In genomic region chr6:154829970-154830369, GRCh38 we compare ENCODE assay signal across 17 cellular contexts.
DNase-seq lines count a peak whose midpoint lies in the region; ATAC-seq and TF ChIP-seq lines count a peak whose summit lies in the region.
"Had no signal": no experiment of that assay in that cellular context is flagged by ENCODE, and none has a peak within 500 bp of the region (broad histone marks: within the 10 kb centered on the region; RNA-seq: fewer than 3 reads in every experiment).

No MANE protein-coding gene starts in this region.

- POLR2A ChIA-PET in A673 (lab: Charles Lee; ENCODE audit: low non-redundant PET), result no interaction called here

- H3K4ac ChIP-seq in mesendoderm (ENCODE audit: low read depth, low read length), result no peak overlapping the region

- no peak for TF ChIP-seq CTCF in A673 (conservative IDR thresholded peaks at IDR 0.05; ENCODE audit: low read depth, low read length)

- no peak overlapping the region for H3K4me3 ChIP-seq in A673 (ENCODE audit: low read depth, low read length, poor library complexity, severe bottlenecking)
- H3K4me3 ChIP-seq in GM23248, result no peak overlapping the region
- no peak overlapping the region for H3K4me3 ChIP-seq in mesendoderm (ENCODE audit: low read length)
- H3K4me3 ChIP-seq: A549, BLaER1 had no signal

- no peak overlapping the region for H3K23ac ChIP-seq in mesendoderm (ENCODE audit: low read length)

- H3K36me3 ChIP-seq in A673 (ENCODE audit: insufficient read depth, low read length, poor library complexity, severe bottlenecking) (peaks cover 45% of the 10 kb centered on the region), GM23248 (ENCODE audit: low read depth) (peaks cover 46% of the 10 kb centered on the region; the same call in 1 of the 2 replicates), mesendoderm (ENCODE audit: control insufficient read depth, insufficient read depth, low read length) (peaks cover 6% of the 10 kb centered on the region)

- H3K27me3 ChIP-seq in A673 (replicated peaks; ENCODE audit: insufficient read depth, low read depth, low read length, poor library complexity) (no peaks in the 10 kb centered on the region), GM23248 (replicated peaks; ENCODE audit: insufficient read depth) (no peaks in the 10 kb centered on the region), mesendoderm (ENCODE audit: insufficient read depth, low read length, poor library complexity) (no peaks in the 10 kb centered on the region)
- H3K27me3 ChIP-seq: BLaER1 had no signal

- 0 out of 2 replicates have a peak, but pooled peaks cover 11% of the 10 kb centered on the region for H3F3A ChIP-seq in GM23248 (ENCODE audit: insufficient read depth)

- peaks cover 59% of the 10 kb centered on the region for H3K79me2 ChIP-seq in GM23248 (ENCODE audit: insufficient read depth)
- no peaks in the 10 kb centered on the region for H3K79me2 ChIP-seq in mesendoderm (ENCODE audit: control insufficient read depth, insufficient read depth, low read length)

- H3K9ac ChIP-seq in GM23248 (no peak overlapping the region), mesendoderm (ENCODE audit: low read length) (no peak overlapping the region)
- H3K9ac ChIP-seq: BLaER1 had no signal

- H4K8ac ChIP-seq in mesendoderm (ENCODE audit: low read depth, low read length), result no peak overlapping the region

- peaks cover 1% of the 10 kb centered on the region for H3K79me1 ChIP-seq in mesendoderm (ENCODE audit: low read length)

- no peaks in the 10 kb centered on the region for H3K9me2 ChIP-seq in GM23248 (ENCODE audit: insufficient read depth)

- peaks cover 32% of the 10 kb centered on the region for H3K4me1 ChIP-seq in A673 (ENCODE audit: insufficient read depth, low read length, poor library complexity, severe bottlenecking)
- H3K4me1 ChIP-seq in GM23248 (ENCODE audit: insufficient read depth), result peaks cover 12% of the 10 kb centered on the region; the same call in 1 of the 2 replicates
- no peaks in the 10 kb centered on the region for H3K4me1 ChIP-seq in mesendoderm (ENCODE audit: control insufficient read depth, low read depth, low read length)
- H3K4me1 ChIP-seq: A549, BLaER1, Caco-2 had no signal

- intact Hi-C loops in A673 (cut with micrococcal nuclease; ENCODE audit: unreplicated experiment), result no loop called here

- no peaks in the 10 kb centered on the region for H4K20me1 ChIP-seq in GM23248 (ENCODE audit: insufficient read depth)

- DNase-seq in A673 (ENCODE audit: low spot score), result no peak
- DNase-seq in GM23248, result no peak
- DNase-seq in SW 1271 (lab: John Stamatoyannopoulos, UW), result no peak
- DNase-seq in RPMI8226, result no peak
- DNase-seq in mesendoderm, result no peak
- DNase-seq: 8988T; Caco-2; CD4-positive, CD25-positive, alpha-beta regulatory T cell; CD8-positive, alpha-beta T cell; DMS153; DND-41; H7; HCEC 1CT had no signal

- no peak overlapping the region for H4K5ac ChIP-seq in mesendoderm (ENCODE audit: low read length)

- H3K9me3 ChIP-seq in A673 (ENCODE audit: low read depth, low read length, poor library complexity, severe bottlenecking) (no peaks in the 10 kb centered on the region), GM23248 (ENCODE audit: low read depth) (no peaks in the 10 kb centered on the region)
- H3K9me3 ChIP-seq: A549, BLaER1, Caco-2 had no signal

- H2AFZ ChIP-seq in GM23248, result no peak overlapping the region

- no peak overlapping the region for H2BK5ac ChIP-seq in mesendoderm (ENCODE audit: low read length)

- no peak overlapping the region for H2AK5ac ChIP-seq in mesendoderm (ENCODE audit: low read length)

- CTCF ChIA-PET in A673 (lab: Charles Lee), result no interaction called here

- H3K27ac ChIP-seq in A673 (ENCODE audit: low read depth, low read length, poor library complexity, severe bottlenecking) (peak overlapping the region; percentile 54), GM23248 (peak overlapping the region; percentile 46), mesendoderm (ENCODE audit: low read depth, low read length) (no peak overlapping the region)
- H3K27ac ChIP-seq: A549, BLaER1, C4-2B had no signal

- WGBS in GM23248 (ENCODE audit: low coverage in 1 of 2, low lambda C conversion rate in 2 of 2, missing lambda C conversion rate in 2 of 2), 2 experiments, result 88 to 96% methylated on average over 1 of the region's 1 CpG
- WGBS in mesendoderm (ENCODE audit: extremely low coverage, insufficient coverage, low lambda C conversion rate), result no CpG with 5 or more reads among the region's 1 CpG

- H2BK15ac ChIP-seq in mesendoderm (replicated peaks; ENCODE audit: low read depth), result no peak overlapping the region

- no TSS peak for BruUV-seq in A673 (replicated peaks; lab: Mats Ljungman, UMichigan)

- in situ Hi-C loops in GM23248 (cut with MboI), result no loop called here

- H3K56ac ChIP-seq in mesendoderm (ENCODE audit: low read length), result no peak overlapping the region

- H3K4me2 ChIP-seq in GM23248 (ENCODE audit: unreplicated experiment), result no peak overlapping the region
- H3K4me2 ChIP-seq in mesendoderm (ENCODE audit: low read length), result no peak overlapping the region
- H3K4me2 ChIP-seq: A549, BLaER1 had no signal

- no peak overlapping the region for H2BK120ac ChIP-seq in mesendoderm (ENCODE audit: low read depth, low read length)

- no peak overlapping the region for H3K18ac ChIP-seq in mesendoderm (ENCODE audit: low read length)

- ATAC-seq in SK-N-SH treated with all-trans-retinoic acid at 6 μM for 48 hours, result peak; percentile 26; the same call in 1 of the 3 replicates
- ATAC-seq: A549; CD8-positive, alpha-beta T cell had no signal

TF ChIP-seq in SK-N-SH treated with all-trans-retinoic acid at 6 μM for 48 hours, 23 proteins besides CTCF, POLR2A, EP300 and RAD21:
- TF ChIP-seq TCF4 (CRISPR knock-in tag; IDR thresholded peaks at IDR 0.05; ENCODE audit: borderline replicate concordance) (peak; percentile 51; the same call in 1 of the 2 replicates), CSRNP3 (CRISPR knock-in tag; IDR thresholded peaks at IDR 0.05) (no peak)
